Comparison of ENCODE assay signal across 9 cellular contexts in genomic region chr13:46595918-46596315, GRCh38. TPM values are rescaled to one million over a fixed set of nuclear protein-coding genes. Genes with fewer than 3 reads are reported as not detected.
A peak's percentile ranks its signal among the peaks of the same experiment; 100 is the strongest.
DNase-seq lines count a peak whose midpoint lies in the region; ATAC-seq and TF ChIP-seq lines count a peak whose summit lies in the region.
"Had no signal": no experiment of that assay in that cellular context is flagged by ENCODE, and none has a peak within 500 bp of the region (broad histone marks: within the 10 kb centered on the region; RNA-seq: fewer than 3 reads in every experiment).

No MANE protein-coding gene starts in this region.

- H3K9me3 Mint-ChIP-seq in Caco-2 (ENCODE audit: unreplicated experiment) = no peaks in the 10 kb centered on the region
- H3K9me3 Mint-ChIP-seq: activated T-cell treated with anti-CD3 and anti-CD28 coated beads, Interleukin-2, amount 50 U/mL, for 24 hours had no signal

- H3K4me3 ChIP-seq in Caco-2 (ENCODE audit: low read depth, low read length) (no peak overlapping the region), dorsolateral prefrontal cortex (no peak overlapping the region), skin epidermis (no peak overlapping the region), osteoblast (ENCODE audit: insufficient read depth, low read length) (no peak overlapping the region)

- H3K27ac ChIP-seq in dorsolateral prefrontal cortex (peak overlapping the region in 49 of 59 donors; percentile 1 to 80 (median 53)), skin epidermis (peak overlapping the region in 14 of 21 experiments; percentile 2 to 70 (median 40)), osteoblast (ENCODE audit: low read depth, low read length) (no peak overlapping the region)

- H3K36me3 ChIP-seq in Caco-2 (ENCODE audit: control insufficient read depth, insufficient read depth, low read length) (no peaks in the 10 kb centered on the region; the same call in 1 of the 2 replicates), osteoblast (ENCODE audit: insufficient read depth, low read length) (no peaks in the 10 kb centered on the region)

- no peaks in the 10 kb centered on the region for H3K27me3 Mint-ChIP-seq in Caco-2 (ENCODE audit: insufficient read depth, unreplicated experiment)
- H3K27me3 Mint-ChIP-seq: activated T-cell treated with anti-CD3 and anti-CD28 coated beads, Interleukin-2, amount 50 U/mL, for 24 hours had no signal

- peaks cover 8% of the 10 kb centered on the region for H3K36me3 Mint-ChIP-seq in Caco-2 (ENCODE audit: insufficient read depth, unreplicated experiment)

- H4K20me1 ChIP-seq in osteoblast (ENCODE audit: insufficient read depth, low read length) = peaks cover 36% of the 10 kb centered on the region

- TF ChIP-seq CTCF in Caco-2 (IDR thresholded peaks at IDR 0.05; ENCODE audit: insufficient read depth in 1 of 2, low read depth in 1 of 2, low read length in 1 of 2, severe bottlenecking in 1 of 2, unreplicated experiment in 1 of 2) (no peak), dorsolateral prefrontal cortex (IDR thresholded peaks at IDR 0.05 in 54 of 56, conservative IDR thresholded peaks at IDR 0.05 in 2 of 56; ENCODE audit: low read depth in 1 of 56, partially characterized antibody in 56 of 56) (no peak), osteoblast (IDR thresholded peaks at IDR 0.05; ENCODE audit: extremely low read depth, low read depth, low read length) (no peak)

- intact Hi-C loops in Caco-2 (cut with micrococcal nuclease; ENCODE audit: unreplicated experiment) = no loop called here
- intact Hi-C loops in dorsolateral prefrontal cortex (cut with DNase I) = no loop called here

- BruUV-seq in Caco-2 (replicated peaks; lab: Mats Ljungman, UMichigan) = no TSS peak

- H3K4me1 ChIP-seq in Caco-2 (peaks cover 78% of the 10 kb centered on the region), osteoblast (ENCODE audit: insufficient read depth, low read length) (peaks cover 14% of the 10 kb centered on the region)

- peaks cover 62% of the 10 kb centered on the region for H3K4me1 Mint-ChIP-seq in Caco-2 (ENCODE audit: low read depth, unreplicated experiment)

- H3K9me3 ChIP-seq in Caco-2 (no peaks in the 10 kb centered on the region), osteoblast (ENCODE audit: low read depth, low read length) (no peaks in the 10 kb centered on the region)

- H3K4me2 ChIP-seq in osteoblast (ENCODE audit: insufficient read depth, low read length) = no peak overlapping the region

- no peak for DNase-seq in Caco-2
- DNase-seq in NOMO-1 treated with dmso at 0.1 percent for 144 hours (lab: John Stamatoyannopoulos, UW; ENCODE audit: unreplicated experiment) = peak; percentile 51
- DNase-seq in dorsolateral prefrontal cortex = no peak
- no peak for DNase-seq in osteoblast (ENCODE audit: insufficient read length, low spot score, missing footprints)
- no peak for DNase-seq in activated CD4-positive, CD25-positive, alpha-beta regulatory T cell treated with anti-CD3 and anti-CD28 coated beads, Interleukin-2, amount 50 U/mL, for 72 hours
- DNase-seq in NCI-H748 (lab: John Stamatoyannopoulos, UW; ENCODE audit: unreplicated experiment) = no peak
- DNase-seq: activated T-cell treated with anti-CD3 and anti-CD28 coated beads, Interleukin-2, amount 50 U/mL, for 24 hours had no signal

- peak overlapping the region; percentile 48 for H3K27ac Mint-ChIP-seq in Caco-2 (ENCODE audit: unreplicated experiment)
- H3K27ac Mint-ChIP-seq: activated T-cell treated with anti-CD3 and anti-CD28 coated beads, Interleukin-2, amount 50 U/mL, for 24 hours had no signal

- no peak for ATAC-seq in HG03175 (IDR thresholded peaks at IDR 0.05; ENCODE audit: unreplicated experiment)

- H2AFZ ChIP-seq in osteoblast (ENCODE audit: low read length) = no peak overlapping the region

- POLR2A ChIA-PET in Caco-2 (lab: Charles Lee) = no interaction called here

- H3K27me3 ChIP-seq in Caco-2 (replicated peaks; ENCODE audit: control insufficient read depth, insufficient read depth, low read length) (no peaks in the 10 kb centered on the region), dorsolateral prefrontal cortex (no peaks in the 10 kb centered on the region), osteoblast (ENCODE audit: insufficient read depth, low read length) (no peaks in the 10 kb centered on the region)

- CTCF ChIA-PET in Caco-2 (lab: Charles Lee) = interaction anchor here (0.7 kb wide), 1 partner anchor 13 kb away, joined by 3 read pairs; no protein-coding TSS in a partner anchor

- H3K4me3 Mint-ChIP-seq in Caco-2 (ENCODE audit: unreplicated experiment) = no peak overlapping the region
- H3K4me3 Mint-ChIP-seq: activated T-cell treated with anti-CD3 and anti-CD28 coated beads, Interleukin-2, amount 50 U/mL, for 24 hours had no signal

- peaks cover 73% of the 10 kb centered on the region for H3K79me2 ChIP-seq in osteoblast (ENCODE audit: insufficient read depth, low read length)

RNA-seq across cellular contexts. Expression of gene LRCH1, which starts 42.9 kb away (rescaled TPM):
- total RNA-seq in Caco-2 (2022) (27.0 and 30.7 TPM in 2 replicates), dorsolateral prefrontal cortex (10 to 100 TPM; 10.1 to 24.2 (median 16.8) TPM), osteoblast (6.9 and 7.1 TPM in 2 replicates)
